In the genomic region with DNA sequence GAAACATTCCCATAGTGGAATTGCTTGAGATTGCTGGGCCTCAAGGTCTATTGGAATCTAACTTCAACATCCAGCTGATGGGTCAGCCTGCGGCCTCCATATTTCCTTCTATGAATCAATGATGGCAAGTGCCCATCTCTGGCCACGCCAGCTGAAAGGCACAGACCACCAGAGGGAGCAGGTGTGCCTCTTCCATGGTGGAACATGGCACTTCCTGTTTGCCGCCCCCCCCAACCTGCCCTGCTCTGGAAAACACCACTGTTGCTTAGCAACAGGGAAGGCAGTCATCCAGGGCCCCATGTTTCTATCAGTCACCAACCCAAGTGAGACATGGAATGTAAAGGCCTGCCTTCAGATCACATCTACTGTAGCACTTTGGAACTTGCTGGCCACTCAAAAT, we compare ENCODE assay signal across 8 cellular contexts. TPM values are rescaled to one million over a fixed set of nuclear protein-coding genes. Genes with fewer than 3 reads are reported as not detected.
DNase-seq lines count a peak whose midpoint lies in the region; ATAC-seq, FAIRE-seq and TF ChIP-seq lines count a peak whose summit lies in the region.
"Had no signal": no experiment of that assay in that cellular context is flagged by ENCODE, and none has a peak within 500 bp of the region (broad histone marks: within the 10 kb centered on the region; RNA-seq: fewer than 3 reads in every experiment).

No MANE protein-coding gene starts in this region.

- no peak overlapping the region for H3K4me3 ChIP-seq in Jurkat, Clone E6-1 (ENCODE audit: low read length)
- H3K4me3 ChIP-seq in heart right ventricle: no peak overlapping the region
- no peak overlapping the region for H3K4me3 ChIP-seq in psoas muscle

- H3K27ac ChIP-seq in heart right ventricle (no peak overlapping the region), psoas muscle (no peak overlapping the region)

- TF ChIP-seq CTCF in heart right ventricle (IDR thresholded peaks at IDR 0.05) (peak in 7 of 9 donors; percentile 21 to 43 (median 34)), psoas muscle (IDR thresholded peaks at IDR 0.05) (no peak)

- H3K4me1 ChIP-seq in heart right ventricle: no peaks in the 10 kb centered on the region
- H3K4me1 ChIP-seq in psoas muscle: no peaks in the 10 kb centered on the region

- intact Hi-C loops in heart right ventricle (cut with DNase I): loop anchor here in 1 of 10 donors (2.0 kb wide), 1 partner anchor 36 kb away; no protein-coding TSS in a partner anchor
- intact Hi-C loops in psoas muscle (cut with DNase I): no loop called here

- peak; percentile 56 for FAIRE-seq in GM12892 (lab: Jason Lieb, UNC)

- no peaks in the 10 kb centered on the region for H3K9me3 ChIP-seq in heart right ventricle
- H3K9me3 ChIP-seq in psoas muscle: no peaks in the 10 kb centered on the region

- no peak for TF ChIP-seq POLR2A in GM12892 (IDR thresholded peaks at IDR 0.05; ENCODE audit: low read depth, low read length)

- H3K27me3 ChIP-seq in heart right ventricle (peaks cover 0 to 31% (median 0%) of the 10 kb centered on the region in 7 donors), psoas muscle (ENCODE audit: insufficient read depth in 3 of 3, low read length in 2 of 3) (peaks cover 0 to 3% (median 0%) of the 10 kb centered on the region in 3 donors)

- ATAC-seq in heart right ventricle (peak; percentile 55 to 90 (median 80)), psoas muscle (peak; percentile 33 to 60 (median 55)), GM18861 (IDR thresholded peaks at IDR 0.05; ENCODE audit: unreplicated experiment) (no peak)

- no peak for DNase-seq in GM12892 (ENCODE audit: insufficient read length)
- DNase-seq in Jurkat, Clone E6-1 (ENCODE audit: low read depth, low spot score): peak; percentile 15
- DNase-seq in OCI-M1 (lab: John Stamatoyannopoulos, UW): peak; percentile 75
- peak; percentile 11 for DNase-seq in activated T-helper 9 cell treated with anti-CD3 and anti-CD28 coated beads, Interleukin-2, amount 50 U/mL, for 16 hours (ENCODE audit: low read depth)
- DNase-seq in heart right ventricle: peak; percentile 38 to 41
- DNase-seq in psoas muscle: peak; percentile 19 to 56

- H3K36me3 ChIP-seq in heart right ventricle: no peaks in the 10 kb centered on the region
- no peaks in the 10 kb centered on the region for H3K36me3 ChIP-seq in psoas muscle (ENCODE audit: insufficient read depth in 1 of 2, low read depth in 1 of 2)

- 48 to 51% methylated on average over 3 of the region's 3 CpGs for WGBS in heart right ventricle, 2 donors
- 38 to 46% (median 43%) methylated on average over 3 of the region's 3 CpGs for WGBS in psoas muscle, 3 donors

RNA-seq across cellular contexts. Expression of gene PAGE4, which starts 11.6 kb away (rescaled TPM):
- not detected for polyA plus RNA-seq in GM12892 (2012; ENCODE audit: missing spikeins)
- polyA plus RNA-seq in Jurkat, Clone E6-1 (2012; ENCODE audit: insufficient read depth, insufficient read length): 1.9 TPM
- total RNA-seq in heart right ventricle (not detected), psoas muscle (1 to 10 TPM in 1 of 4 donors, under 1 TPM in 1, not detected in 2; 0.81 to 1.4 TPM)
- polyA plus RNA-seq in heart right ventricle (not detected), psoas muscle (1 to 10 TPM in 1 of 3 donors, under 1 TPM in 1, not detected in 1; 0.92 to 1.4 TPM)
- total RNA-seq: aorta had no signal
- polyA plus RNA-seq: aorta had no signal

RNA-seq across cellular contexts. Expression of gene USP27X, which starts 38.6 kb away (rescaled TPM):
- polyA plus RNA-seq in GM12892 (2012; ENCODE audit: missing spikeins): 0.83 TPM
- 5.1 TPM for polyA plus RNA-seq in Jurkat, Clone E6-1 (2012; ENCODE audit: insufficient read depth, insufficient read length)
- total RNA-seq in heart right ventricle (1 to 10 TPM; 1.8 to 2.9 (median 2.0) TPM), psoas muscle (1 to 10 TPM; 1.5 to 2.5 (median 2.1) TPM)
- polyA plus RNA-seq in heart right ventricle (1 to 10 TPM in 1 of 2 donors, under 1 TPM in 1; 0.95 to 1.7 TPM), psoas muscle (1 to 10 TPM; 1.8 to 4.3 (median 3.0) TPM)
